Comparison of ENCODE assay signal across 11 cellular contexts in genomic region chr15:60945196-60945595, GRCh38.
DNase-seq lines count a peak whose midpoint lies in the region; ATAC-seq and TF ChIP-seq lines count a peak whose summit lies in the region.
"Had no signal": no experiment of that assay in that cellular context is flagged by ENCODE, and none has a peak within 500 bp of the region (broad histone marks: within the 10 kb centered on the region; RNA-seq: fewer than 3 reads in every experiment).

No MANE protein-coding gene starts in this region.

- TF ChIP-seq POLR2A in adrenal gland (IDR thresholded peaks at IDR 0.05) = no peak

- TF ChIP-seq CTCF in adrenal gland (IDR thresholded peaks at IDR 0.05) = peak in 1 of 6 experiments; percentile 4

- H3K9me3 ChIP-seq in adrenal gland (replicated peaks in 1 of 3) (no peaks in the 10 kb centered on the region), skeletal muscle tissue (ENCODE audit: control insufficient read depth in 3 of 3, low read length in 3 of 3) (no peaks in the 10 kb centered on the region)
- H3K9me3 ChIP-seq: ascending aorta had no signal

- H3K36me3 ChIP-seq in adrenal gland (replicated peaks in 1 of 2) (no peaks in the 10 kb centered on the region), skeletal muscle tissue (ENCODE audit: control insufficient read depth in 3 of 3, insufficient read depth in 3 of 3, low read length in 3 of 3) (no peaks in the 10 kb centered on the region)
- H3K36me3 ChIP-seq: ascending aorta had no signal

- DNase-seq in M059J (ENCODE audit: low read depth) (peak; percentile 40), adrenal gland (peak; percentile 71 to 93 (median 88)), left cardiac atrium (peak; percentile 70), NCI-H2107 (lab: John Stamatoyannopoulos, UW) (no peak)
- DNase-seq: CD8-positive, alpha-beta T cell; naive thymus-derived CD4-positive, alpha-beta T cell; stimulated activated CD4-positive, alpha-beta T cell treated with anti-CD3 and anti-CD28 coated beads, Interleukin-15, amount 100 ng/mL, for 24 hours had no signal

- ATAC-seq in left cardiac atrium (peak; percentile 65 to 90), HG02870 (IDR thresholded peaks at IDR 0.05; ENCODE audit: unreplicated experiment) (no peak), GM21367 (IDR thresholded peaks at IDR 0.05; ENCODE audit: unreplicated experiment) (no peak)
- ATAC-seq: CD8-positive, alpha-beta T cell; naive thymus-derived CD4-positive, alpha-beta T cell had no signal

- H3K9ac ChIP-seq in skeletal muscle tissue (ENCODE audit: low read depth in 1 of 3, low read length in 3 of 3) = no peak overlapping the region

- H3K4me3 ChIP-seq in adrenal gland = no peak overlapping the region
- H3K4me3 ChIP-seq in skeletal muscle tissue (ENCODE audit: low read length in 3 of 3) = peak overlapping the region in 2 of 3 donors; percentile 10 to 15

- H3K4me1 ChIP-seq in adrenal gland (replicated peaks in 1 of 2) (peaks cover 0 to 15% of the 10 kb centered on the region in 2 donors), skeletal muscle tissue (ENCODE audit: control insufficient read depth in 3 of 3, insufficient read depth in 3 of 3, low read length in 3 of 3) (peaks cover 18 to 26% (median 24%) of the 10 kb centered on the region in 3 donors)

- no peaks in the 10 kb centered on the region for H3K27me3 ChIP-seq in adrenal gland
- no peaks in the 10 kb centered on the region for H3K27me3 ChIP-seq in skeletal muscle tissue (ENCODE audit: control insufficient read depth in 3 of 3, insufficient read depth in 3 of 3, low read length in 3 of 3)
- H3K27me3 ChIP-seq: ascending aorta had no signal

- 13 to 29% (median 18%) methylated on average over 6 of the region's 6 CpGs for WGBS in adrenal gland, 4 donors

- H3K27ac ChIP-seq in adrenal gland (no peak overlapping the region), skeletal muscle tissue (ENCODE audit: low read depth, low read length) (no peak overlapping the region)

- intact Hi-C loops in adrenal gland (cut with DNase I) = no loop called here
- intact Hi-C loops in left cardiac atrium (cut with DNase I) = no loop called here

Comparison
In these comparisons a context has a peak if more than half of its experiments do, and no peak if none do; other contexts are left out.
1. H3K4me3 ChIP-seq: peak in skeletal muscle tissue (2 of 3); none in adrenal gland (0 of 4).
2. ATAC-seq: peak in left cardiac atrium (2 of 2); none in HG02870 (single experiment) and GM21367 (single experiment).